Comparison of ENCODE assay signal across 1 cellular context in the genomic region with DNA sequence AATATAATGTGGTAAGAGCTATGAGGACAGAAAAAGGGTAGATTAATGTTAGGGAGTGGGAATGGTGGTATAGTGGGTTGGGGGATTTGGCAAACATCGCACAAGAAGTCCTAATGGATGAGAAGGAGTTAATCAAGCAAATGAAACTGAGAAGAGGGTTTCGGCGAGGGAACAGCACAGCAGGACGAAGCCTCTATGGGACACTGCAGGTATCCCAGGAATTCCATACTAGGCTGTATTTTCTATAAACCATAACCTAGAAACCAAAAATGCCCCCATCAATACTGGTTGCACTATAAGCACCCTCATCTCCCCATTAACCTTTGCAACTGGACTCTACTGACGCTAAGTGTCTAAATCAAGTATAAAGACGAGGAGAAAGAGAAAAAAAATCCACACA.
TF ChIP-seq lines count a peak whose summit lies in the region.

No MANE protein-coding gene starts in this region.

TF ChIP-seq in WTC11, 78 proteins besides CTCF, POLR2A, EP300 and RAD21 (continued from another document):
- TF ChIP-seq USF1 (CRISPR knock-in tag; IDR thresholded peaks at IDR 0.05) (no peak), ZNF423 (CRISPR knock-in tag; IDR thresholded peaks at IDR 0.05) (no peak), NR1H2 (CRISPR knock-in tag; IDR thresholded peaks at IDR 0.05) (no peak), SOX15 (CRISPR knock-in tag; IDR thresholded peaks at IDR 0.05) (no peak), AR (CRISPR knock-in tag; IDR thresholded peaks at IDR 0.05) (no peak)
